In genomic region chr5:173919443-173919842, GRCh38 we compare ENCODE assay signal across 11 cellular contexts. TPM values are rescaled to one million over a fixed set of nuclear protein-coding genes. Genes with fewer than 3 reads are reported as not detected.
DNase-seq lines count a peak whose midpoint lies in the region; ATAC-seq, FAIRE-seq and TF ChIP-seq lines count a peak whose summit lies in the region.
"Had no signal": no experiment of that assay in that cellular context is flagged by ENCODE, and none has a peak within 500 bp of the region (broad histone marks: within the 10 kb centered on the region; RNA-seq: fewer than 3 reads in every experiment).

No MANE protein-coding gene starts in this region.

- no peak for FAIRE-seq in bronchial epithelial cell (lab: Jason Lieb, UNC)

- intact Hi-C loops in left ventricle myocardium inferior (cut with micrococcal nuclease) (no loop called here), Right ventricle myocardium inferior (cut with DNase I) (no loop called here), uterus (cut with DNase I; ENCODE audit: low total_unique reads) (no loop called here)

- ATAC-seq in Right ventricle myocardium inferior = no peak
- ATAC-seq: activated naive CD8-positive, alpha-beta T cell treated with anti-CD3 and anti-CD28 coated beads, Interleukin-2, amount 50 U/mL, for 24 hours had no signal

- H3K27me3 ChIP-seq in left ventricle myocardium inferior (ENCODE audit: low read depth) = no peaks in the 10 kb centered on the region
- no peaks in the 10 kb centered on the region for H3K27me3 ChIP-seq in bronchial epithelial cell (ENCODE audit: control insufficient read depth, insufficient read depth, low read length)
- H3K27me3 ChIP-seq in uterus = no peaks in the 10 kb centered on the region

- H3K4me1 ChIP-seq in left ventricle myocardium inferior (peaks cover 99% of the 10 kb centered on the region), uterus (peaks cover 9 to 11% of the 10 kb centered on the region in 2 donors)

- H3K36me3 ChIP-seq in left ventricle myocardium inferior = no peaks in the 10 kb centered on the region
- H3K36me3 ChIP-seq in bronchial epithelial cell (ENCODE audit: control insufficient read depth, insufficient read depth, low read length) = no peaks in the 10 kb centered on the region
- no peaks in the 10 kb centered on the region for H3K36me3 ChIP-seq in uterus

- TF ChIP-seq POLR2A in uterus (IDR thresholded peaks at IDR 0.05) = no peak

- H3K9me3 ChIP-seq in left ventricle myocardium inferior (replicated peaks) (no peaks in the 10 kb centered on the region), uterus (no peaks in the 10 kb centered on the region)

- H3K4me3 ChIP-seq in left ventricle myocardium inferior = peak overlapping the region; percentile 61
- H3K4me3 ChIP-seq in bronchial epithelial cell (ENCODE audit: low read depth, low read length) = no peak overlapping the region
- no peak overlapping the region for H3K4me3 ChIP-seq in uterus

- DNase-seq in left ventricle myocardium inferior (no peak), Right ventricle myocardium inferior (ENCODE audit: missing footprints) (no peak), bronchial epithelial cell (ENCODE audit: low read depth) (peak; percentile 48), midbrain (lab: John Stamatoyannopoulos, UW) (peak; percentile 25), uterus (no peak), NCI-H226 (no peak), NCI-H1694 treated with DMSO at 0.1 percent for 48 hours (lab: John Stamatoyannopoulos, UW) (no peak), retina (no peak)
- DNase-seq: activated CD4-positive, alpha-beta T cell treated with anti-CD3 and anti-CD28 coated beads for 1 hour; activated naive CD8-positive, alpha-beta T cell treated with anti-CD3 and anti-CD28 coated beads, Interleukin-2, amount 50 U/mL, for 24 hours; nephron progenitor cell had no signal

- no peak for TF ChIP-seq CTCF in left ventricle myocardium inferior (IDR thresholded peaks at IDR 0.05; ENCODE audit: borderline replicate concordance)
- TF ChIP-seq CTCF in bronchial epithelial cell (IDR thresholded peaks at IDR 0.05; ENCODE audit: insufficient read depth, low read length, severe bottlenecking) = no peak
- TF ChIP-seq CTCF in uterus (IDR thresholded peaks at IDR 0.05) = no peak

- peak overlapping the region; percentile 87 for H3K27ac ChIP-seq in left ventricle myocardium inferior (replicated peaks)
- peak overlapping the region; percentile 88 to 96 for H3K27ac ChIP-seq in uterus

RNA-seq across cellular contexts. Expression of gene CPEB4, which starts 31.3 kb away (rescaled TPM):
- total RNA-seq in left ventricle myocardium inferior (136 TPM), Right ventricle myocardium inferior (116 TPM), bronchial epithelial cell (27.9 and 38.3 TPM in 2 replicates), uterus (10 to 100 TPM in 3 of 4 donors, 1 to 10 TPM in 1; 7.2 to 24.1 (median 18.9) TPM)

Comparison
In these comparisons a context has a peak if more than half of its experiments do, and no peak if none do; other contexts are left out.
1. DNase-seq: peak in bronchial epithelial cell (single experiment) and midbrain (single experiment); none in left ventricle myocardium inferior (single experiment), Right ventricle myocardium inferior (single experiment), uterus (0 of 2), NCI-H226 (single experiment), NCI-H1694 treated with DMSO at 0.1 percent for 48 hours (single experiment) and retina (single experiment).